In the genomic region with DNA sequence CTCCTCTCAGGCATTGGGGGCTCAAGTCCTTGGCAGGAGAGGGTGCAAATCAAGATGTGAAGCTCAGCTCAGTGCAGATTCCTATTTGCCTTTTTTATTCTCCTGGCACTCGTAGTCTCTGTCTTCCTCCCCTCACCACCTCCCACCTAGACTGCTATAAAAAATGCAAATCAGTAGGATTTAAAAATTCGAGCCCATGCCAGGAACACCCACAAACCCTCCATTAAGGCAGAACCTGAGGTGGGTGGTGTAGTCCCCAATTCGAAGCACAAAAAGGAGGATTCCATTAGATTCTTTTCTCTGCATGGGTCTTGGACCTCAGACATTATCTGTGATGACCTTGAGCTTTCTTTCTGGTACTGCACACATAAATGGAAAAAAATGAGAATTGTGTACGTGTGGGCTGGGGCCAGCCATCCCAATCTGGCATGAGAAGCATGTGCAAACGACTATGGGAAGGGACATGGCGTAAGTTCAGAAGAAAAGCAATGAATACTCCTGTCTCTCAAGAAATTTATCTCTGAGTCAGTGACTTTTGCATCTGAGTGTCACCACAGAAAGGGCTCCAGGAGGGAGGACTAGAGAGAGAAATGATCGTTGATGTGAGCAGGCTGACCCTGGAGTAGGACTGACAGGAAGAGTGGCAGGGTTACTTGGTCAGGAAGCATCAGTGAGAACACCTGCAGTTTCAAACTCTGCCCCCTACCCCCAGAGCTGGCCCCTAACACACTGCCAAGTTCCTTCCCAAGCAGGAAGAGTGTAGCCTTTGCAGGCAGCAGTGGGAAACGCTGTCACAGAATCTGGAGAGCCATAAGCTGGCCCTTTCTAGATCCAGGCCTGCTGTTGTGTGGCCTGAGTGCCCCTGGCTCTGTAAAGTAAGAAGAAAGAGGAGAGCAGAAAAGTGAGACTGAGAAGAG, we compare ENCODE assay signal across 8 cellular contexts. TPM values are rescaled to one million over a fixed set of nuclear protein-coding genes. Genes with fewer than 3 reads are reported as not detected.
DNase-seq lines count a peak whose midpoint lies in the region; ATAC-seq and TF ChIP-seq lines count a peak whose summit lies in the region.

No MANE protein-coding gene starts in this region.

- TF ChIP-seq CTCF in mammary epithelial cell (conservative IDR thresholded peaks at IDR 0.05 in 1 of 2, IDR thresholded peaks at IDR 0.05 in 1 of 2; ENCODE audit: extremely low read depth in 1 of 2, insufficient read depth in 1 of 2, low read depth in 1 of 2, low read length in 2 of 2) = no peak

- no TSS peak for BruUV-seq in mammary epithelial cell (replicated peaks; lab: Mats Ljungman, UMichigan)

- H3K9ac ChIP-seq in HUES6 (ENCODE audit: low read length) = no peak overlapping the region
- no peak overlapping the region for H3K9ac ChIP-seq in mammary epithelial cell (ENCODE audit: insufficient read depth, low read length)
- H3K9ac ChIP-seq in muscle layer of colon (ENCODE audit: low read length) = peak overlapping the region; percentile 54

- H3K9me3 ChIP-seq in HUES6 (ENCODE audit: control insufficient read depth, insufficient read depth, low read depth, low read length) (no peaks in the 10 kb centered on the region), mammary epithelial cell (replicated peaks; ENCODE audit: insufficient read depth, low read length) (no peaks in the 10 kb centered on the region), muscle layer of colon (ENCODE audit: low read length) (no peaks in the 10 kb centered on the region)

- peaks cover 22% of the 10 kb centered on the region for H3K79me2 ChIP-seq in ACC112 (ENCODE audit: control insufficient read depth, insufficient read depth, low read length, unreplicated experiment)
- H3K79me2 ChIP-seq in mammary epithelial cell (ENCODE audit: insufficient read depth, low read length) = peaks cover 35% of the 10 kb centered on the region

- intact Hi-C loops in mammary epithelial cell (cut with micrococcal nuclease) = no loop called here

- H4K20me1 ChIP-seq in mammary epithelial cell (ENCODE audit: insufficient read depth, low read length) = no peaks in the 10 kb centered on the region

- H2AFZ ChIP-seq in ACC112 (ENCODE audit: low read length, unreplicated experiment) (no peak overlapping the region), mammary epithelial cell (ENCODE audit: low read depth, low read length) (peak overlapping the region; percentile 94)

- H3K27ac ChIP-seq in ACC112 (ENCODE audit: low read depth, low read length) (peak overlapping the region; percentile 44), HUES6 (ENCODE audit: low read depth, low read length) (no peak overlapping the region), mammary epithelial cell (ENCODE audit: insufficient read depth, low read depth, low read length) (no peak overlapping the region), muscle layer of colon (ENCODE audit: low read depth, low read length) (peak overlapping the region; percentile 82)

- WGBS in mammary epithelial cell (ENCODE audit: low coverage, missing lambda C conversion rate) = 38% methylated on average over 8 of the region's 8 CpGs

- dilution Hi-C loops in mammary epithelial cell (cut with HindIII; ENCODE audit: low sequenced_read_pairs) = no loop called here

- ATAC-seq in GM21825 (IDR thresholded peaks at IDR 0.05; ENCODE audit: unreplicated experiment) (no peak), GM21786 (IDR thresholded peaks at IDR 0.05; ENCODE audit: unreplicated experiment) (no peak)

- CTCF ChIA-PET in mammary epithelial cell (lab: Charles Lee; ENCODE audit: low non-redundant PET) = no interaction called here

- peak overlapping the region; percentile 84 for H3K4me3 ChIP-seq in ACC112 (ENCODE audit: low read depth, low read length)
- peak overlapping the region; percentile 75 for H3K4me3 ChIP-seq in HUES6 (ENCODE audit: low read depth, low read length)
- H3K4me3 ChIP-seq in mammary epithelial cell (replicated peaks in 1 of 3; ENCODE audit: insufficient read depth in 1 of 3, low read depth in 2 of 3, low read length in 3 of 3) = peak overlapping the region; percentile 51 to 74 (median 68)
- peak overlapping the region; percentile 86 to 97 for H3K4me3 ChIP-seq in muscle layer of colon (ENCODE audit: low read depth in 1 of 2, low read length in 2 of 2)

- no peaks in the 10 kb centered on the region for H3K27me3 ChIP-seq in ACC112 (ENCODE audit: insufficient read depth, low read length)
- H3K27me3 ChIP-seq in HUES6 (ENCODE audit: control insufficient read depth, insufficient read depth, low read length) = peaks cover 22% of the 10 kb centered on the region
- no peaks in the 10 kb centered on the region for H3K27me3 ChIP-seq in mammary epithelial cell (ENCODE audit: insufficient read depth, low read length)
- H3K27me3 ChIP-seq in muscle layer of colon (ENCODE audit: control insufficient read depth in 1 of 2, insufficient read depth in 2 of 2, low read length in 2 of 2) = no peaks in the 10 kb centered on the region

- DNase-seq in mammary epithelial cell = no peak
- no peak for DNase-seq in RKO (ENCODE audit: low spot score)
- no peak for DNase-seq in iPS-NIHi7 (ENCODE audit: extremely low spot score)

- peaks cover 67% of the 10 kb centered on the region for H3K4me1 ChIP-seq in ACC112 (ENCODE audit: control insufficient read depth, insufficient read depth, low read length, unreplicated experiment)
- H3K4me1 ChIP-seq in HUES6 (ENCODE audit: control insufficient read depth, insufficient read depth, low read length) = peaks cover 39% of the 10 kb centered on the region
- peaks cover 23% of the 10 kb centered on the region for H3K4me1 ChIP-seq in mammary epithelial cell (ENCODE audit: insufficient read depth, low read length)
- H3K4me1 ChIP-seq in muscle layer of colon (ENCODE audit: insufficient read depth, low read length) = peaks cover 36% of the 10 kb centered on the region

- H3K36me3 ChIP-seq in ACC112 (ENCODE audit: insufficient read depth, low read length) (no peaks in the 10 kb centered on the region), HUES6 (ENCODE audit: control insufficient read depth, insufficient read depth, low read length) (peaks cover 2% of the 10 kb centered on the region; the same call in 1 of the 2 replicates), mammary epithelial cell (ENCODE audit: insufficient read depth, low read length) (no peaks in the 10 kb centered on the region), muscle layer of colon (ENCODE audit: insufficient read depth, low read length) (peaks cover 4% of the 10 kb centered on the region)

- in situ Hi-C loops in mammary epithelial cell (cut with MboI; ENCODE audit: low sequenced_read_pairs in 2 of 2) = no loop called here

- H3K4me2 ChIP-seq in mammary epithelial cell (ENCODE audit: insufficient read depth, low read depth, low read length) = peak overlapping the region; percentile 97

RNA-seq across cellular contexts. Expression of a gene that starts 1.7 kb away (rescaled TPM):
- total RNA-seq in mammary epithelial cell = 1 to 10 TPM; 4.2 to 8.9 TPM
- 2.1 TPM for polyA plus RNA-seq in mammary epithelial cell
- polyA minus RNA-seq in mammary epithelial cell = 7.3 TPM

RNA-seq across cellular contexts. Expression of a gene that starts 18.2 kb away (rescaled TPM):
- 10 to 100 TPM; 12.9 to 17.2 TPM for total RNA-seq in mammary epithelial cell
- 7.4 TPM for polyA plus RNA-seq in mammary epithelial cell
- 14.0 TPM for polyA minus RNA-seq in mammary epithelial cell

Comparison
In these comparisons a context has a peak if more than half of its experiments do, and no peak if none do; other contexts are left out.
1. H3K27ac ChIP-seq: peak in ACC112 (single experiment) and muscle layer of colon (single experiment); none in HUES6 (single experiment) and mammary epithelial cell (single experiment).
2. Peak in every context shown above with its lines, with median percentiles within 50 percentile points of each other: H3K4me3 ChIP-seq.